In genomic region chr12:3294481-3294911, GRCh38 we compare ENCODE assay signal across 1 cellular context.
TF ChIP-seq lines count a peak whose summit lies in the region.

No MANE protein-coding gene starts in this region.

TF ChIP-seq in GM23338, 12 proteins besides CTCF, POLR2A, EP300 and RAD21 (continued from another document):
- TF ChIP-seq REST (IDR thresholded peaks at IDR 0.05; ENCODE audit: unreplicated experiment) (no peak), EZH2phosphoT487 (IDR thresholded peaks at IDR 0.05; ENCODE audit: unreplicated experiment) (no peak), ZNF462 (CRISPR knock-in tag; IDR thresholded peaks at IDR 0.05) (no peak), ZNF114 (CRISPR knock-in tag; IDR thresholded peaks at IDR 0.05) (no peak), ZNF331 (CRISPR knock-in tag; IDR thresholded peaks at IDR 0.05; ENCODE audit: low read depth) (no peak), JUNB (IDR thresholded peaks at IDR 0.05; ENCODE audit: unreplicated experiment) (no peak), POLR2AphosphoS5 (IDR thresholded peaks at IDR 0.05; ENCODE audit: low read depth) (no peak)
